ENCODE assay signal across 8 cellular contexts in genomic region chr9:470795-471194, GRCh38. TPM values are rescaled to one million over a fixed set of nuclear protein-coding genes. Genes with fewer than 3 reads are reported as not detected.
DNase-seq lines count a peak whose midpoint lies in the region; ATAC-seq and TF ChIP-seq lines count a peak whose summit lies in the region.

No MANE protein-coding gene starts in this region.

- no peaks in the 10 kb centered on the region for H3K9me3 ChIP-seq in upper lobe of left lung

- H3K4me3 ChIP-seq in astrocyte of the cerebellum (ENCODE audit: low read depth, low read length): peak overlapping the region; percentile 46
- H3K4me3 ChIP-seq in upper lobe of left lung: peak overlapping the region in 3 of 4 donors; percentile 48 to 73 (median 69)

- H3K36me3 ChIP-seq in upper lobe of left lung: no peaks in the 10 kb centered on the region

- TF ChIP-seq CTCF in astrocyte of the cerebellum (IDR thresholded peaks at IDR 0.05; ENCODE audit: low read depth, low read length, missing control alignments) (no peak), upper lobe of left lung (IDR thresholded peaks at IDR 0.05) (no peak)

- H3K27ac ChIP-seq in upper lobe of left lung: peak overlapping the region; percentile 37 to 85 (median 74)

- 23 to 50% methylated on average over 1 of the region's 1 CpG for WGBS in upper lobe of left lung, 2 donors

- no peak for ATAC-seq in upper lobe of left lung (ENCODE audit: low FRiP score in 2 of 2)
- no peak for ATAC-seq in HG03280 (IDR thresholded peaks at IDR 0.05; ENCODE audit: unreplicated experiment)

- no peaks in the 10 kb centered on the region for H3K9me3 Mint-ChIP-seq in activated naive CD4-positive, alpha-beta T cell treated with anti-CD3 and anti-CD28 coated beads, Interleukin-2, amount 50 U/mL, for 24 hours

- H3K27me3 Mint-ChIP-seq in activated naive CD4-positive, alpha-beta T cell treated with anti-CD3 and anti-CD28 coated beads, Interleukin-2, amount 50 U/mL, for 24 hours: no peaks in the 10 kb centered on the region

- TF ChIP-seq EP300 in upper lobe of left lung (IDR thresholded peaks at IDR 0.05): no peak

- H3K4me1 ChIP-seq in upper lobe of left lung: peaks cover 17 to 40% (median 28%) of the 10 kb centered on the region in 4 donors

- H3K4me1 Mint-ChIP-seq in activated naive CD4-positive, alpha-beta T cell treated with anti-CD3 and anti-CD28 coated beads, Interleukin-2, amount 50 U/mL, for 24 hours: peaks cover 29% of the 10 kb centered on the region

- no peak for DNase-seq in activated naive CD4-positive, alpha-beta T cell (lab: John Stamatoyannopoulos, UW)
- DNase-seq in astrocyte of the cerebellum (ENCODE audit: low read depth) (no peak), medulla oblongata (ENCODE audit: extremely low spot score) (peak; percentile 23), upper lobe of left lung (no peak), iPS-NIHi7 (ENCODE audit: extremely low spot score) (no peak), NCI-H2227 (lab: John Stamatoyannopoulos, UW; ENCODE audit: unreplicated experiment) (no peak)

- no peak for TF ChIP-seq POLR2A in upper lobe of left lung (IDR thresholded peaks at IDR 0.05)

- peak overlapping the region; percentile 96 for H3K4me3 Mint-ChIP-seq in activated naive CD4-positive, alpha-beta T cell treated with anti-CD3 and anti-CD28 coated beads, Interleukin-2, amount 50 U/mL, for 24 hours

- in situ Hi-C loops in astrocyte of the cerebellum (cut with HindIII; ENCODE audit: low sequenced_read_pairs): no loop called here

- H3K36me3 Mint-ChIP-seq in activated naive CD4-positive, alpha-beta T cell treated with anti-CD3 and anti-CD28 coated beads, Interleukin-2, amount 50 U/mL, for 24 hours: peaks cover 6% of the 10 kb centered on the region

- H3K27ac Mint-ChIP-seq in activated naive CD4-positive, alpha-beta T cell treated with anti-CD3 and anti-CD28 coated beads, Interleukin-2, amount 50 U/mL, for 24 hours: peak overlapping the region; percentile 89

- H3K27me3 ChIP-seq in upper lobe of left lung: no peaks in the 10 kb centered on the region

RNA-seq across cellular contexts. Expression of gene KANK1, which starts 33.7 kb away (rescaled TPM):
- 10 to 100 TPM; 32.8 to 64.9 (median 45.3) TPM for total RNA-seq in upper lobe of left lung
